ENCODE assay signal across 1 cellular context in the genomic region with DNA sequence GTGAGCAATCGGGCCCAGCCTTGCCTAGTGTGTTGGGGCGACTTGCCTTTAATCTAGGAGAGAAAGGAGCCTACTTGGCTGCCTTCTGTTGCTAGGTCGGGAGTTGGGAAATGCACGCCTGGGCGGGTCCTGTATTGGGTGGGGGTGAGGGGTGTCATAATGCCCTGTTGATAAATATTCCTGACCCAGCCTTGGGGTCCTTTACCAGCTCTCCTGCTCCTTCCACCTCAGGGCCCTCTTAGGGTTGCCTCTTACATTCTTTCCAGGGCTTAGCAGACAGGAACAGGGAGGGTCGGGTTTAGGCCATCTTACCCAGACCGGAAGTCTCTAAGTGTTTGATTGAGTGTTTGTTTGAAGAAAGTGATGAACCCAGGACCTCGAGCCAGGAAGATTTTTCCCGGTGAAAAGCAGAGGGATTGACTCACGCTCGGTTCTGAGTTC.
TF ChIP-seq lines count a peak whose summit lies in the region.

No MANE protein-coding gene starts in this region.

TF ChIP-seq in A549, 52 proteins besides CTCF, POLR2A, EP300 and RAD21:
- TF ChIP-seq TP53 (CRISPR knock-in tag; IDR thresholded peaks at IDR 0.05): no peak
